1 cellular context compared by ENCODE assay signal in genomic region chr12:7269273-7269672, GRCh38.
TF ChIP-seq lines count a peak whose summit lies in the region.

No MANE protein-coding gene starts in this region.

TF ChIP-seq in HEK293T, 16 proteins besides CTCF, POLR2A, EP300 and RAD21 (continued from another document):
- TF ChIP-seq LEF1 (IDR thresholded peaks at IDR 0.05; ENCODE audit: borderline replicate concordance) = no peak
